Comparison of ENCODE assay signal across 11 cellular contexts in genomic region chr20:43941476-43942212, GRCh38. TPM values are rescaled to one million over a fixed set of nuclear protein-coding genes. Genes with fewer than 3 reads are reported as not detected.
DNase-seq lines count a peak whose midpoint lies in the region; ATAC-seq and TF ChIP-seq lines count a peak whose summit lies in the region.
"Had no signal": no experiment of that assay in that cellular context is flagged by ENCODE, and none has a peak within 500 bp of the region (broad histone marks: within the 10 kb centered on the region; RNA-seq: fewer than 3 reads in every experiment).

No MANE protein-coding gene starts in this region.

- H3K36me3 ChIP-seq in Loucy (ENCODE audit: insufficient read depth, low read length) (no peaks in the 10 kb centered on the region), mucosa of descending colon (ENCODE audit: low read depth) (no peaks in the 10 kb centered on the region), endodermal cell (ENCODE audit: control insufficient read depth, insufficient read depth, low read length) (no peaks in the 10 kb centered on the region)
- H3K36me3 ChIP-seq: cardiac muscle cell had no signal

- peak overlapping the region; percentile 73 for H3K27ac Mint-ChIP-seq in activated T-helper 2 cell treated with anti-CD3 and anti-CD28 coated beads, Interferon-gamma antibody, Interleukin-2, Interleukin-4, amounts not matched to agents 10 μg/mL and 5 μg/mL and 100 μg/mL, durations not matched to agents 14 hours and 24 hours and 36 hours
- no peak overlapping the region for H3K27ac Mint-ChIP-seq in endodermal cell

- H3K4me1 Mint-ChIP-seq in activated T-helper 2 cell treated with anti-CD3 and anti-CD28 coated beads, Interferon-gamma antibody, Interleukin-2, Interleukin-4, amounts not matched to agents 10 μg/mL and 5 μg/mL and 100 μg/mL, durations not matched to agents 14 hours and 24 hours and 36 hours (ENCODE audit: low read depth), result peaks cover 65% of the 10 kb centered on the region
- peaks cover 16% of the 10 kb centered on the region for H3K4me1 Mint-ChIP-seq in endodermal cell

- H3K4me3 ChIP-seq in Loucy (ENCODE audit: low read length, poor library complexity, severe bottlenecking) (peak overlapping the region; percentile 54), mucosa of descending colon (no peak overlapping the region), endodermal cell (ENCODE audit: low read length) (no peak overlapping the region)
- H3K4me3 ChIP-seq: cardiac muscle cell had no signal

- peaks cover 20% of the 10 kb centered on the region for H3K27me3 Mint-ChIP-seq in activated T-helper 2 cell treated with anti-CD3 and anti-CD28 coated beads, Interferon-gamma antibody, Interleukin-2, Interleukin-4, amounts not matched to agents 10 μg/mL and 5 μg/mL and 100 μg/mL, durations not matched to agents 14 hours and 24 hours and 36 hours (ENCODE audit: low read depth)
- no peaks in the 10 kb centered on the region for H3K27me3 Mint-ChIP-seq in endodermal cell (ENCODE audit: insufficient read depth)

- ATAC-seq in mucosa of descending colon, result peak; percentile 86

- H3K36me3 Mint-ChIP-seq in activated T-helper 2 cell treated with anti-CD3 and anti-CD28 coated beads, Interferon-gamma antibody, Interleukin-2, Interleukin-4, amounts not matched to agents 10 μg/mL and 5 μg/mL and 100 μg/mL, durations not matched to agents 14 hours and 24 hours and 36 hours (ENCODE audit: low read depth), result no peaks in the 10 kb centered on the region
- no peaks in the 10 kb centered on the region for H3K36me3 Mint-ChIP-seq in endodermal cell (ENCODE audit: low read depth)

- H3K27me3 ChIP-seq in Loucy (ENCODE audit: insufficient read depth, low read length, poor library complexity, severe bottlenecking) (no peaks in the 10 kb centered on the region), endodermal cell (ENCODE audit: control insufficient read depth, insufficient read depth, low read length, poor library complexity, severe bottlenecking) (no peaks in the 10 kb centered on the region)
- H3K27me3 ChIP-seq: cardiac muscle cell had no signal

- H3K9me3 ChIP-seq in Loucy (ENCODE audit: insufficient read depth, low read depth, low read length), result no peaks in the 10 kb centered on the region
- H3K9me3 ChIP-seq in mucosa of descending colon, result no peaks in the 10 kb centered on the region
- no peaks in the 10 kb centered on the region for H3K9me3 ChIP-seq in endodermal cell (ENCODE audit: control insufficient read depth, low read length)

- H3F3A ChIP-seq in Loucy (ENCODE audit: low read depth), result 0 out of 2 replicates have a peak, but pooled peaks cover 4% of the 10 kb centered on the region

- H2AFZ ChIP-seq in Loucy (ENCODE audit: low read length), result no peak overlapping the region

- H3K4me2 ChIP-seq in Loucy (ENCODE audit: low read depth, low read length, poor library complexity, severe bottlenecking), result peak overlapping the region; percentile 74

- peak overlapping the region; percentile 62 for H3K9ac ChIP-seq in Loucy (ENCODE audit: low read depth, low read length, poor library complexity, severe bottlenecking)
- H3K9ac ChIP-seq in endodermal cell (ENCODE audit: extremely low read depth, low read length, poor library complexity, severe bottlenecking), result no peak overlapping the region

- no peaks in the 10 kb centered on the region for H3K9me2 ChIP-seq in Loucy (replicated peaks; ENCODE audit: low read depth, low read length)

- no peaks in the 10 kb centered on the region for H3K79me2 ChIP-seq in Loucy (ENCODE audit: insufficient read depth, low read length)

- 92 to 95% methylated on average over 9 to 10 of the region's 10 CpGs for WGBS in endodermal cell (ENCODE audit: insufficient coverage in 1 of 2, insufficient read length in 1 of 2), 2 experiments

- no peaks in the 10 kb centered on the region for H3K9me3 Mint-ChIP-seq in activated T-helper 2 cell treated with anti-CD3 and anti-CD28 coated beads, Interferon-gamma antibody, Interleukin-2, Interleukin-4, amounts not matched to agents 10 μg/mL and 5 μg/mL and 100 μg/mL, durations not matched to agents 14 hours and 24 hours and 36 hours
- H3K9me3 Mint-ChIP-seq in endodermal cell, result no peaks in the 10 kb centered on the region

- H3K4me3 Mint-ChIP-seq in activated T-helper 2 cell treated with anti-CD3 and anti-CD28 coated beads, Interferon-gamma antibody, Interleukin-2, Interleukin-4, amounts not matched to agents 10 μg/mL and 5 μg/mL and 100 μg/mL, durations not matched to agents 14 hours and 24 hours and 36 hours (ENCODE audit: low read depth), result peak overlapping the region; percentile 43
- no peak overlapping the region for H3K4me3 Mint-ChIP-seq in endodermal cell

- DNase-seq in GM13977 (ENCODE audit: low spot score) (peak; percentile 55), mucosa of descending colon (peak in 1 of 3 donors; percentile 33), amniotic stem cell (lab: John Stamatoyannopoulos, UW) (no peak), endodermal cell (no peak)
- no peak for DNase-seq in activated T-helper 2 cell treated with anti-CD3 and anti-CD28 coated beads, Interferon-gamma antibody, Interleukin-2, Interleukin-4, amounts not matched to agents 10 μg/mL and 5 μg/mL and 100 μg/mL, durations not matched to agents 14 hours and 24 hours and 36 hours (ENCODE audit: low spot score)
- no peak for DNase-seq in stimulated activated naive CD4-positive, alpha-beta T cell treated with Interleukin-2 at 50 U/mL for 16 hours (lab: John Stamatoyannopoulos, UW)
- no peak for DNase-seq in stimulated activated CD4-positive, alpha-beta T cell treated with anti-CD3 and anti-CD28 coated beads, Interleukin-4, amount 100 ng/mL, for 4 hours
- DNase-seq: NCI-H2171 had no signal

- H4K20me1 ChIP-seq in Loucy (ENCODE audit: insufficient read depth, low read length, poor library complexity, severe bottlenecking), result no peaks in the 10 kb centered on the region

- peaks cover 70% of the 10 kb centered on the region for H3K4me1 ChIP-seq in Loucy (ENCODE audit: insufficient read depth, low read length, poor library complexity, severe bottlenecking)
- peaks cover 36% of the 10 kb centered on the region for H3K4me1 ChIP-seq in mucosa of descending colon (ENCODE audit: low read depth)
- no peaks in the 10 kb centered on the region for H3K4me1 ChIP-seq in endodermal cell (ENCODE audit: control insufficient read depth, insufficient read depth, low read length)

- TF ChIP-seq CTCF in GM13977 (IDR thresholded peaks at IDR 0.05; ENCODE audit: extremely low read depth, insufficient read depth, missing control alignments) (no peak), Loucy (conservative IDR thresholded peaks at IDR 0.05; ENCODE audit: low read length) (no peak), mucosa of descending colon (IDR thresholded peaks at IDR 0.05) (no peak), endodermal cell (conservative IDR thresholded peaks at IDR 0.05) (no peak)

- in situ Hi-C loops in GM13977 (cut with MboI; ENCODE audit: low pct_unique_long_range_greater_than_20kb, low sequenced_read_pairs, unreplicated experiment), result no loop called here

- intact Hi-C loops in activated T-helper 2 cell treated with anti-CD3 and anti-CD28 coated beads, Interferon-gamma antibody, Interleukin-2, Interleukin-4, amounts not matched to agents 10 μg/mL and 5 μg/mL and 100 μg/mL, durations not matched to agents 14 hours and 24 hours and 36 hours (cut with micrococcal nuclease), result loop anchor here (1.0 to 2.0 kb wide), 3 partner anchors 9 to 17 kb away; no protein-coding TSS in a partner anchor
- intact Hi-C loops in mucosa of descending colon (cut with DNase I, micrococcal nuclease), result no loop called here

- H3K27ac ChIP-seq in endodermal cell (ENCODE audit: low read depth, low read length), result no peak overlapping the region
- H3K27ac ChIP-seq: cardiac muscle cell had no signal

RNA-seq across cellular contexts. Expression of gene TOX2, which starts 27.0 kb away (rescaled TPM):
- 2.4 and 3.0 TPM in 2 replicates for total RNA-seq in activated T-helper 2 cell treated with anti-CD3 and anti-CD28 coated beads, Interferon-gamma antibody, Interleukin-2, Interleukin-4, amounts not matched to agents 10 μg/mL and 5 μg/mL and 100 μg/mL, durations not matched to agents 14 hours and 24 hours and 36 hours
- total RNA-seq in mucosa of descending colon (1 to 10 TPM; 2.9 to 6.1 (median 5.5) TPM), endodermal cell (1 to 10 TPM; 2.4 to 3.4 TPM)
- polyA plus RNA-seq in endodermal cell (2013, experiment 1 of 2), result 8.9 TPM
- polyA plus RNA-seq in endodermal cell (2013, experiment 2 of 2), result 8.2 TPM
- total RNA-seq: renal cortical epithelial cell had no signal
